Comparison of ENCODE assay signal across 21 cellular contexts in the genomic region with DNA sequence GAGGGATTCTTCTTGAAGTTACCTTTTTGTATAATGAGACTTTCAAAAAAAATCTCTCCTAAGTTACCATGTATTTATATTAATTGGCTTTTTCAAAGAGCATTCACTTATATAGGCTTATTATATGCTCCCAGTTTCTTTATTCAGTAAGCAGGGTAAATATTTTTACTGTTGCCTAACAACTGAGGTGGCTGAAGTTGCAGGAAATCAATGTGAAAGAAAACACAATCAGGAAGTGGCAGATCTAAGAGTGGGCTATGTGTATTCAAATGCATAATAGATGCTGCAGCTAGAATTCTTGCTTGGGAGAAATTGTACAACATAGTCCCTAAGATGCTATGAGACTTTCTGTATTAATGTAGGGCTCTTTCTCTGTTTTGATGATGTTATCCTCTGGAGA.
A peak's percentile ranks its signal among the peaks of the same experiment; 100 is the strongest.
DNase-seq lines count a peak whose midpoint lies in the region; ATAC-seq, FAIRE-seq and TF ChIP-seq lines count a peak whose summit lies in the region.
"Had no signal": no experiment of that assay in that cellular context is flagged by ENCODE, and none has a peak within 500 bp of the region (broad histone marks: within the 10 kb centered on the region; RNA-seq: fewer than 3 reads in every experiment).

No MANE protein-coding gene starts in this region.

- TF ChIP-seq CTCF in AG10803 (conservative IDR thresholded peaks at IDR 0.05; ENCODE audit: low read length) (no peak), endothelial cell of umbilical vein (IDR thresholded peaks at IDR 0.05; ENCODE audit: extremely low read depth in 1 of 2, insufficient read depth in 1 of 2, low read depth in 1 of 2, low read length in 2 of 2) (no peak), lower lobe of right lung (IDR thresholded peaks at IDR 0.05) (no peak)

- ATAC-seq in HG02610 (IDR thresholded peaks at IDR 0.05; ENCODE audit: unreplicated experiment), result peak; percentile 38
- no peak for ATAC-seq in lower lobe of right lung
- ATAC-seq: effector memory CD8-positive, alpha-beta T cell had no signal

- H3K9ac ChIP-seq in endothelial cell of umbilical vein (replicated peaks; ENCODE audit: extremely low read depth, insufficient read depth, low read length), result no peak overlapping the region
- H3K9ac ChIP-seq: SK-N-SH had no signal

- DNase-seq in AG10803 (ENCODE audit: low read depth) (peak; percentile 30), NCI-H2081 (lab: John Stamatoyannopoulos, UW) (peak; percentile 18 to 51), endothelial cell of umbilical vein (ENCODE audit: low read depth, low spot score) (peak; percentile 6), lower lobe of right lung (no peak), HPDE6-E6E7 (ENCODE audit: extremely low spot score) (no peak), occipital lobe (lab: John Stamatoyannopoulos, UW) (no peak)
- DNase-seq in effector CD8-positive, alpha-beta T cell (lab: John Stamatoyannopoulos, UW), result no peak
- DNase-seq: activated CD4-positive, alpha-beta T cell treated with anti-CD3 and anti-CD28 coated beads, Interleukin-2, amount 10 ng/mL, durations not matched to agents 7 days and 5 days; activated CD8-positive, alpha-beta memory T cell treated with anti-CD3 and anti-CD28 coated beads, Interleukin-2, amount 50 U/mL, for 48 hours; activated gamma-delta T cell; aorta; cerebellar nuclear complex; effector memory CD8-positive, alpha-beta T cell; NCI-H1048; NCI-H524 treated with DMSO at 0.1 percent for 48 hours; SK-N-SH; stimulated activated CD4-positive, alpha-beta T cell treated with anti-CD3 and anti-CD28 coated beads, Interleukin-2, amount 100 ng/mL, for 24 hours had no signal

- no peaks in the 10 kb centered on the region for H3K9me1 ChIP-seq in endothelial cell of umbilical vein (replicated peaks; ENCODE audit: control insufficient read depth, extremely low read depth, insufficient read depth, low read length)

- POLR2A ChIA-PET in endothelial cell of umbilical vein (lab: Charles Lee), result no interaction called here

- H3K36me3 ChIP-seq in endothelial cell of umbilical vein (ENCODE audit: control insufficient read depth in 2 of 2, extremely low read depth in 1 of 2, insufficient read depth in 2 of 2, low read length in 2 of 2), result no peaks in the 10 kb centered on the region
- no peaks in the 10 kb centered on the region for H3K36me3 ChIP-seq in lower lobe of right lung
- H3K36me3 ChIP-seq: vagina had no signal

- dilution Hi-C loops in endothelial cell of umbilical vein (cut with MboI; ENCODE audit: extremely low pct_ligation_motif_present, low sequenced_read_pairs), result no loop called here

- H3K27ac ChIP-seq in endothelial cell of umbilical vein (ENCODE audit: insufficient read depth, low read depth, low read length) (no peak overlapping the region), lower lobe of right lung (no peak overlapping the region)
- H3K27ac ChIP-seq: hepatocyte, vagina had no signal

- BruUV-seq in endothelial cell of umbilical vein (replicated peaks; lab: Mats Ljungman, UMichigan), result no TSS peak

- no peaks in the 10 kb centered on the region for H3K27me3 ChIP-seq in endothelial cell of umbilical vein (ENCODE audit: control insufficient read depth in 2 of 2, insufficient read depth in 2 of 2, low read length in 2 of 2)
- no peaks in the 10 kb centered on the region for H3K27me3 ChIP-seq in lower lobe of right lung (ENCODE audit: low read depth)
- H3K27me3 ChIP-seq: vagina had no signal

- FAIRE-seq in endothelial cell of umbilical vein (lab: Jason Lieb, UNC), result no peak
- FAIRE-seq: RCC 7860 had no signal

- H3K4me3 ChIP-seq in AG10803 (ENCODE audit: low read length) (no peak overlapping the region), endothelial cell of umbilical vein (replicated peaks in 1 of 3; ENCODE audit: insufficient read depth in 1 of 3, low read depth in 1 of 3, low read length in 3 of 3) (no peak overlapping the region), lower lobe of right lung (no peak overlapping the region)
- H3K4me3 ChIP-seq: hepatocyte, vagina had no signal

- CTCF ChIA-PET in endothelial cell of umbilical vein (lab: Charles Lee), result no interaction called here

- no peaks in the 10 kb centered on the region for H4K20me1 ChIP-seq in endothelial cell of umbilical vein (replicated peaks; ENCODE audit: control insufficient read depth, extremely low read depth, insufficient read depth, low read length)

- no peak for TF ChIP-seq POLR2A in endothelial cell of umbilical vein (IDR thresholded peaks at IDR 0.05; ENCODE audit: low read depth, low read length)

- H3K79me2 ChIP-seq in endothelial cell of umbilical vein (ENCODE audit: control insufficient read depth, insufficient read depth, low read length), result no peaks in the 10 kb centered on the region
- H3K79me2 ChIP-seq: hepatocyte had no signal

- H3K4me2 ChIP-seq in endothelial cell of umbilical vein (ENCODE audit: insufficient read depth, low read length), result no peak overlapping the region
- H3K4me2 ChIP-seq: hepatocyte, SK-N-SH had no signal

- H3K9me3 ChIP-seq in endothelial cell of umbilical vein (replicated peaks; ENCODE audit: control insufficient read depth, insufficient read depth, low read length) (no peaks in the 10 kb centered on the region), lower lobe of right lung (no peaks in the 10 kb centered on the region)
- H3K9me3 ChIP-seq: SK-N-SH, vagina had no signal

- no peaks in the 10 kb centered on the region for H3K4me1 ChIP-seq in endothelial cell of umbilical vein (ENCODE audit: control insufficient read depth, extremely low read depth, insufficient read depth, low read length)
- no peaks in the 10 kb centered on the region for H3K4me1 ChIP-seq in lower lobe of right lung
- H3K4me1 ChIP-seq: vagina had no signal

- intact Hi-C loops in endothelial cell of umbilical vein (cut with micrococcal nuclease) (no loop called here), lower lobe of right lung (cut with DNase I) (no loop called here)

- no peak overlapping the region for H2AFZ ChIP-seq in endothelial cell of umbilical vein (ENCODE audit: low read depth, low read length)
- H2AFZ ChIP-seq: hepatocyte had no signal

TF ChIP-seq in endothelial cell of umbilical vein, 7 proteins besides CTCF, POLR2A, EP300 and RAD21:
- TF ChIP-seq, protein P1, sequence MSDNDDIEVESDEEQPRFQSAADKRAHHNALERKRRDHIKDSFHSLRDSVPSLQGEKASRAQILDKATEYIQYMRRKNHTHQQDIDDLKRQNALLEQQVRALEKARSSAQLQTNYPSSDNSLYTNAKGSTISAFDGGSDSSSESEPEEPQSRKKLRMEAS (IDR thresholded peaks at IDR 0.05; ENCODE audit: insufficient read depth, insufficient read length), result no peak
- TF ChIP-seq EZH2 (IDR thresholded peaks at IDR 0.05; ENCODE audit: borderline replicate concordance, low read depth, low read length, severe bottlenecking), result no peak
- no peak for TF ChIP-seq POLR2AphosphoS5 (IDR thresholded peaks at IDR 0.05; ENCODE audit: insufficient read depth, low read depth, low read length)

Comparison
In these comparisons a context has a peak if more than half of its experiments do, and no peak if none do; other contexts are left out.
1. DNase-seq: peak in AG10803 (single experiment), NCI-H2081 (2 of 2) and endothelial cell of umbilical vein (single experiment); none in lower lobe of right lung (single experiment), effector CD8-positive, alpha-beta T cell (single experiment), HPDE6-E6E7 (single experiment) and occipital lobe (single experiment).